20 cellular contexts compared by ENCODE assay signal in genomic region chr10:49117366-49117905, GRCh38.
DNase-seq lines count a peak whose midpoint lies in the region; ATAC-seq lines count a peak whose summit lies in the region.
"Had no signal": no experiment of that assay in that cellular context is flagged by ENCODE, and none has a peak within 500 bp of the region (broad histone marks: within the 10 kb centered on the region; RNA-seq: fewer than 3 reads in every experiment).

No MANE protein-coding gene starts in this region.

- ATAC-seq in GM21515 (IDR thresholded peaks at IDR 0.05; ENCODE audit: unreplicated experiment), result no peak

- peak; percentile 26 for DNase-seq in NOMO-1 treated with DMSO at 0.1 percent for 48 hours (lab: John Stamatoyannopoulos, UW; ENCODE audit: unreplicated experiment)
- DNase-seq in NOMO-1 treated with dmso at 0.1 percent for 144 hours (lab: John Stamatoyannopoulos, UW; ENCODE audit: unreplicated experiment), result no peak
- peak; percentile 82 for DNase-seq in RPMI8226
- DNase-seq in islet precursor cell, result peak; percentile 29
- DNase-seq in superior temporal gyrus (ENCODE audit: extremely low spot score), result peak; percentile 39
- DNase-seq in DMS 273 (lab: John Stamatoyannopoulos, UW; ENCODE audit: unreplicated experiment), result no peak
- DNase-seq in HCEC 1CT, result no peak
- DNase-seq: 8988T; C1 segment of cervical spinal cord; Calu3; CD8-positive, alpha-beta memory T cell; GDM1; Kasumi-1; NCI-H1694; NCI-H2081 treated with DMSO at 0.1 percent for 48 hours; NCI-H446; NCI-H526; SHP77; SK-N-SH had no signal

Comparison
In these comparisons a context has a peak if more than half of its experiments do, and no peak if none do; other contexts are left out.
1. DNase-seq: peak in NOMO-1 treated with DMSO at 0.1 percent for 48 hours (single experiment), RPMI8226 (single experiment), islet precursor cell (single experiment) and superior temporal gyrus (single experiment); none in NOMO-1 treated with dmso at 0.1 percent for 144 hours (single experiment), DMS 273 (single experiment) and HCEC 1CT (single experiment).